In the genomic region with DNA sequence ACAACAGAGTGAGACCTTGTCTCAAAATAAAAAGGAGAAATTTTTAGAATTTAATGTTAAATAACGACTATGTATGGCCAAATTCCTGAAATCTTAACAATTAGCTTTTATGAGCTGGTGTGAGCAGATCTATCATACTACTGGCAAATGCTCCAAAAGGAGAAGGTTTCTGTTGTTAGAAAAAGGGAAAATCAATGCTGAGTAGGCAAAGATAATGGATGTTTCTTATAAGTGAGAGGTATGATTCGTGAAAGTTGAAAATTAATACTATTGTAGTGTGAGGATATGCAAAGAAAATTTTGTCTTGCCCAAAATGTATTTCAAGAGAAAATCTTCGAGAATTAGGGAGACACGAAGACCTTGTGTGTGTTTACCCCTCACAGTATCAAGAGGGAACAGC, we compare ENCODE assay signal across 8 cellular contexts.
"Had no signal": no experiment of that assay in that cellular context is flagged by ENCODE, and none has a peak within 500 bp of the region (broad histone marks: within the 10 kb centered on the region; RNA-seq: fewer than 3 reads in every experiment).

No MANE protein-coding gene starts in this region.

- FAIRE-seq: G401.6, GM12878, GM12891, GM12892, GM18507, GM19239 had no signal

- H3K4me3 ChIP-seq: GM12878 had no signal

- ATAC-seq: GM12878 had no signal

- DNase-seq: GDM1, GF-D8 had no signal
